In the genomic region with DNA sequence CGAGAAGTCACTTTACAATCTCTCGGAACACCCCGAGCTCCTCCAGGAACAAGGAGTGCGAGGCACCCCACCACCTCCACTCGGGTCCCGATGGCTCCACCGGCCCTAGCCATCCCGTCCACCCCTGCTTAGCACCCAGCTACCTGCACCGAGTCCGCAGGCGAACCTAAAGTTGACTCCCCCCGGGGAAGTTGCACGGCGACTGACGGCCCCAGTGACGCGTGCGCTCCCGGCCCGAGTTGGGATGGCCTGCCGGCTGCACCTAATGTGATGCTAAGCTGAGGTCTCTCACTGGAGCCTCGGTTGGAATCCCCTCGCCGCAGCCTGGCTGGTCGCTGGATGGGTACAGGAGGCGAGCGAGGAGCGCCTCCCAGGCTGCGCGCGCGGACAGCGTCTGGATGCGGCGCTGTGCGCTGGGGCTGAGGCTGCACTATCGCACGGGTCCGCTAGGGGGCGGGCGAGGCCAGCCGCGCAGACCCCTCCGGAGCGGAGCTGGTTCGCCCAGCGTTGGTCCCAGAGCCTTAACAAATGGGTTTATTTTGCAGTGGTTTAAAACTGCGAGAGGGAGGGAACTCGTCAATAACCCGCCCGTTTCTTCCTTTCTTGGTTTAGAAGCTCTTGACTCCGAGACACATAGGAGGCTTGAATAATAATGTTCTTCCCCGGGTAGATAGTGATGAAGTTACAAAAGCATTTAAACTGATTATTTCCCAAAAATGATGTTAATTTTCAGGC, we compare ENCODE assay signal across 8 cellular contexts. TPM values are rescaled to one million over a fixed set of nuclear protein-coding genes. Genes with fewer than 3 reads are reported as not detected.
DNase-seq lines count a peak whose midpoint lies in the region; ATAC-seq and TF ChIP-seq lines count a peak whose summit lies in the region.

OXTR (minus strand) TSS at position 526 of the 735 bp plus-strand sequence. CDS start 1,426 bp downstream, outside the sequence.

- no peak within 1 kb of the TSS for H3K27ac ChIP-seq in esophagus muscularis mucosa (replicated peaks in 1 of 4)

- peak within 1 kb of the TSS; percentile 52 for H3K4me3 ChIP-seq in BE2C (ENCODE audit: low read depth, low read length)
- peak within 1 kb of the TSS; percentile 31 to 53 (median 43) for H3K4me3 ChIP-seq in esophagus muscularis mucosa

- no peaks in the 10 kb centered on the region for H3K9me3 Mint-ChIP-seq in naive B cell

- TF ChIP-seq CTCF in BE2C (IDR thresholded peaks at IDR 0.05; ENCODE audit: low read depth, low read length) (peak; percentile 78), esophagus muscularis mucosa (IDR thresholded peaks at IDR 0.05) (peak in 2 of 3 experiments; percentile 84 to 95)

- TF ChIP-seq EP300 in esophagus muscularis mucosa (IDR thresholded peaks at IDR 0.05), result no peak

- H3K27ac Mint-ChIP-seq in naive B cell, result peak within 1 kb of the TSS in 4 of 6 donors; percentile 48 to 94 (median 72)

- no peaks in the 10 kb centered on the region for H3K36me3 Mint-ChIP-seq in naive B cell

- no peak for TF ChIP-seq POLR2A in esophagus muscularis mucosa (IDR thresholded peaks at IDR 0.05; ENCODE audit: low read depth)

- H3K4me1 ChIP-seq in BE2C (no peaks in the 10 kb centered on the region), esophagus muscularis mucosa (peaks cover 15 to 31% (median 29%) of the 10 kb centered on the region in 4 donors)

- no peaks in the 10 kb centered on the region for H3K36me3 ChIP-seq in BE2C
- H3K36me3 ChIP-seq in esophagus muscularis mucosa, result no peaks in the 10 kb centered on the region

- ATAC-seq in GM18867 (IDR thresholded peaks at IDR 0.05; ENCODE audit: unreplicated experiment) (peak; percentile 89), HG03064 (IDR thresholded peaks at IDR 0.05; ENCODE audit: low read depth, unreplicated experiment) (peak; percentile 67), naive B cell (ENCODE audit: low read depth in 2 of 2) (peak; percentile 72 to 79)

- peaks cover 32 to 43% (median 35%) of the 10 kb centered on the region in 3 donors for H3K27me3 Mint-ChIP-seq in naive B cell

- DNase-seq in BE2C, result peak; percentile 65
- DNase-seq in NCI-H345 (lab: John Stamatoyannopoulos, UW), result peak; percentile 76
- peak; percentile 91 for DNase-seq in activated CD8-positive, alpha-beta memory T cell treated with anti-CD3 and anti-CD28 coated beads, Interleukin-2, amount 50 U/mL, for 48 hours
- DNase-seq in esophagus muscularis mucosa (ENCODE audit: extremely low spot score), result peak; percentile 75
- DNase-seq in naive B cell, result peak; percentile 25
- DNase-seq in stimulated activated naive CD4-positive, alpha-beta T cell treated with Interleukin-2 at 50 U/mL for 16 hours (lab: John Stamatoyannopoulos, UW), result peak; percentile 31

- WGBS in esophagus muscularis mucosa, result 11% methylated on average over 45 of the region's 53 CpGs

- H3K9me3 ChIP-seq in BE2C, result no peaks in the 10 kb centered on the region
- no peaks in the 10 kb centered on the region for H3K9me3 ChIP-seq in esophagus muscularis mucosa

- peak within 1 kb of the TSS in 7 of 8 donors; percentile 52 to 87 (median 80) for H3K4me3 Mint-ChIP-seq in naive B cell

- H3K27me3 ChIP-seq in BE2C, result no peaks in the 10 kb centered on the region
- peaks cover 0 to 63% (median 18%) of the 10 kb centered on the region in 4 donors for H3K27me3 ChIP-seq in esophagus muscularis mucosa

- peaks cover 14 to 22% (median 15%) of the 10 kb centered on the region in 3 donors for H3K4me1 Mint-ChIP-seq in naive B cell

- intact Hi-C loops in esophagus muscularis mucosa (cut with DNase I), result no loop called here

RNA-seq across cellular contexts. Expression of gene OXTR, which starts in this region (rescaled TPM):
- 0.85 TPM for polyA plus RNA-seq in BE2C (2012; ENCODE audit: insufficient read depth, insufficient read length, low read depth)
- 1 to 10 TPM in 2 of 4 donors, under 1 TPM in 2; 0.42 to 3.6 (median 1.6) TPM for total RNA-seq in esophagus muscularis mucosa
- under 1 TPM in 3 of 6 donors, not detected in 3; 0.05 to 0.86 (median 0.18) TPM for polyA plus RNA-seq in naive B cell (ENCODE audit: low read depth in 6 of 6)

Comparison
In these comparisons a context has a peak if more than half of its experiments do, and no peak if none do; other contexts are left out.
1. Peak in DNase-seq and ATAC-seq in naive B cell; RNA of the gene not detected or under 1 TPM.
2. DNase-seq: peak in every context shown above with its lines; median percentile 91 in activated CD8-positive, alpha-beta memory T cell treated with anti-CD3 and anti-CD28 coated beads, Interleukin-2, amount 50 U/mL, for 48 hours; 76 in NCI-H345; 75 in esophagus muscularis mucosa; 65 in BE2C; 31 in stimulated activated naive CD4-positive, alpha-beta T cell treated with Interleukin-2 at 50 U/mL for 16 hours; 25 in naive B cell.